ENCODE assay signal across 9 cellular contexts in genomic region chr9:92328225-92328624, GRCh38. TPM values are rescaled to one million over a fixed set of nuclear protein-coding genes. Genes with fewer than 3 reads are reported as not detected.
A peak's percentile ranks its signal among the peaks of the same experiment; 100 is the strongest.
DNase-seq lines count a peak whose midpoint lies in the region; ATAC-seq and TF ChIP-seq lines count a peak whose summit lies in the region.
"Had no signal": no experiment of that assay in that cellular context is flagged by ENCODE, and none has a peak within 500 bp of the region (broad histone marks: within the 10 kb centered on the region; RNA-seq: fewer than 3 reads in every experiment).

No MANE protein-coding gene starts in this region.

- no peaks in the 10 kb centered on the region for H3K9me3 ChIP-seq in Loucy (ENCODE audit: insufficient read depth, low read depth, low read length)

- peak overlapping the region; percentile 90 for H3K4me3 ChIP-seq in Loucy (ENCODE audit: low read length, poor library complexity, severe bottlenecking)

- H2AFZ ChIP-seq in Loucy (ENCODE audit: low read length), result no peak overlapping the region

- H3K4me1 Mint-ChIP-seq in activated CD8-positive, alpha-beta T cell treated with anti-CD3 and anti-CD28 coated beads for 36 hours (ENCODE audit: low read depth), result peaks cover 25% of the 10 kb centered on the region

- no peak overlapping the region for H3K27ac Mint-ChIP-seq in activated CD8-positive, alpha-beta T cell treated with anti-CD3 and anti-CD28 coated beads for 36 hours
- H3K27ac Mint-ChIP-seq: activated CD4-positive, alpha-beta T cell treated with anti-CD3 and anti-CD28 coated beads, Interleukin-2, amount 10 ng/mL, durations not matched to agents 7 days and 5 days had no signal

- H3K4me3 Mint-ChIP-seq in activated CD8-positive, alpha-beta T cell treated with anti-CD3 and anti-CD28 coated beads for 36 hours, result no peak overlapping the region
- H3K4me3 Mint-ChIP-seq: activated CD4-positive, alpha-beta T cell treated with anti-CD3 and anti-CD28 coated beads, Interleukin-2, amount 10 ng/mL, durations not matched to agents 7 days and 5 days had no signal

- DNase-seq in EL, result peak; percentile 48
- DNase-seq in activated CD8-positive, alpha-beta T cell treated with anti-CD3 and anti-CD28 coated beads for 36 hours, result peak; percentile 2
- peak; percentile 60 for DNase-seq in myocyte (ENCODE audit: low read depth)
- no peak for DNase-seq in activated naive CD4-positive, alpha-beta T cell (lab: John Stamatoyannopoulos, UW)
- no peak for DNase-seq in NCI-H510A (lab: John Stamatoyannopoulos, UW)
- DNase-seq: activated CD4-positive, alpha-beta T cell treated with anti-CD3 and anti-CD28 coated beads, Interleukin-2, amount 10 ng/mL, durations not matched to agents 7 days and 5 days had no signal

- H3K27me3 Mint-ChIP-seq in activated CD8-positive, alpha-beta T cell treated with anti-CD3 and anti-CD28 coated beads for 36 hours, result no peaks in the 10 kb centered on the region
- H3K27me3 Mint-ChIP-seq: activated CD4-positive, alpha-beta T cell treated with anti-CD3 and anti-CD28 coated beads, Interleukin-2, amount 10 ng/mL, durations not matched to agents 7 days and 5 days had no signal

- ATAC-seq in activated CD8-positive, alpha-beta T cell treated with anti-CD3 and anti-CD28 coated beads for 36 hours, result no peak
- ATAC-seq in HG03045 (IDR thresholded peaks at IDR 0.05; ENCODE audit: unreplicated experiment) (no peak), GM21528 (IDR thresholded peaks at IDR 0.05; ENCODE audit: low FRiP score, unreplicated experiment) (no peak)

- no peaks in the 10 kb centered on the region for H4K20me1 ChIP-seq in Loucy (ENCODE audit: insufficient read depth, low read length, poor library complexity, severe bottlenecking)

- CTCF ChIA-PET in activated CD8-positive, alpha-beta T cell treated with anti-CD3 and anti-CD28 coated beads for 36 hours (lab: Charles Lee), result interaction anchor here (1.1 to 1.7 kb wide), 2 partner anchors 190 to 378 kb away, joined by 3 to 4 read pairs; partner anchors contain the start of gene ROR2

- no peaks in the 10 kb centered on the region for H3K9me2 ChIP-seq in Loucy (replicated peaks; ENCODE audit: low read depth, low read length)

- H3K9me3 Mint-ChIP-seq in activated CD8-positive, alpha-beta T cell treated with anti-CD3 and anti-CD28 coated beads for 36 hours, result no peaks in the 10 kb centered on the region
- H3K9me3 Mint-ChIP-seq: activated CD4-positive, alpha-beta T cell treated with anti-CD3 and anti-CD28 coated beads, Interleukin-2, amount 10 ng/mL, durations not matched to agents 7 days and 5 days had no signal

- peak; percentile 63 for TF ChIP-seq CTCF in Loucy (conservative IDR thresholded peaks at IDR 0.05; ENCODE audit: low read length)
- no peak for TF ChIP-seq CTCF in activated CD8-positive, alpha-beta T cell treated with anti-CD3 and anti-CD28 coated beads for 36 hours (IDR thresholded peaks at IDR 0.05)

- intact Hi-C loops in activated CD8-positive, alpha-beta T cell treated with anti-CD3 and anti-CD28 coated beads for 36 hours (cut with micrococcal nuclease), result loop anchor here (10.0 kb wide), 2 partner anchors 117 to 307 kb away; no protein-coding TSS in a partner anchor

- H3K4me1 ChIP-seq in Loucy (ENCODE audit: insufficient read depth, low read length, poor library complexity, severe bottlenecking), result peaks cover 39% of the 10 kb centered on the region

- no peaks in the 10 kb centered on the region for H3K27me3 ChIP-seq in Loucy (ENCODE audit: insufficient read depth, low read length, poor library complexity, severe bottlenecking)

- peak overlapping the region; percentile 89 for H3K4me2 ChIP-seq in Loucy (ENCODE audit: low read depth, low read length, poor library complexity, severe bottlenecking)

- H3K79me2 ChIP-seq in Loucy (ENCODE audit: insufficient read depth, low read length), result peaks cover 58% of the 10 kb centered on the region

- H3K9ac ChIP-seq in Loucy (ENCODE audit: low read depth, low read length, poor library complexity, severe bottlenecking), result peak overlapping the region; percentile 88

- peaks cover 20% of the 10 kb centered on the region for H3K36me3 Mint-ChIP-seq in activated CD8-positive, alpha-beta T cell treated with anti-CD3 and anti-CD28 coated beads for 36 hours (ENCODE audit: low read depth)

- POLR2A ChIA-PET in activated CD8-positive, alpha-beta T cell treated with anti-CD3 and anti-CD28 coated beads for 36 hours (lab: Charles Lee), result interaction anchor here (1.0 to 1.3 kb wide), 2 partner anchors 12 to 437 kb away, joined by 3 to 4 read pairs; no protein-coding TSS in a partner anchor

- H3K36me3 ChIP-seq in Loucy (ENCODE audit: insufficient read depth, low read length), result no peaks in the 10 kb centered on the region

- no peaks in the 10 kb centered on the region for H3F3A ChIP-seq in Loucy (ENCODE audit: low read depth)

RNA-seq across cellular contexts. Expression of gene CENPP, which starts 2.5 kb away (rescaled TPM):
- 10 to 100 TPM; 22.5 to 28.7 TPM for total RNA-seq in activated CD8-positive, alpha-beta T cell treated with anti-CD3 and anti-CD28 coated beads for 36 hours
- 8.4 and 13.1 TPM in 2 replicates for total RNA-seq in myocyte
- polyA plus RNA-seq in myocyte (2012), result 3.6 TPM

RNA-seq across cellular contexts. Expression of gene NOL8, which starts 3.1 kb away (rescaled TPM):
- total RNA-seq in activated CD8-positive, alpha-beta T cell treated with anti-CD3 and anti-CD28 coated beads for 36 hours, result 10 to 100 TPM; 44.1 to 46.5 TPM
- total RNA-seq in myocyte, result 25.2 and 27.1 TPM in 2 replicates
- polyA plus RNA-seq in myocyte (2012), result 11.2 TPM

RNA-seq across cellular contexts. Expression of gene IARS1, which starts 34.7 kb away (rescaled TPM):
- total RNA-seq in activated CD8-positive, alpha-beta T cell treated with anti-CD3 and anti-CD28 coated beads for 36 hours, result 100 to 1,000 TPM; 247 to 251 TPM
- 234 and 238 TPM in 2 replicates for total RNA-seq in myocyte
- polyA plus RNA-seq in myocyte (2012), result 152 TPM

Comparison
In these comparisons a context has a peak if more than half of its experiments do, and no peak if none do; other contexts are left out.
1. DNase-seq: peak in EL (single experiment), activated CD8-positive, alpha-beta T cell treated with anti-CD3 and anti-CD28 coated beads for 36 hours (single experiment) and myocyte (single experiment); none in activated naive CD4-positive, alpha-beta T cell (0 of 4) and NCI-H510A (single experiment).